ENCODE assay signal across 21 cellular contexts in the genomic region with DNA sequence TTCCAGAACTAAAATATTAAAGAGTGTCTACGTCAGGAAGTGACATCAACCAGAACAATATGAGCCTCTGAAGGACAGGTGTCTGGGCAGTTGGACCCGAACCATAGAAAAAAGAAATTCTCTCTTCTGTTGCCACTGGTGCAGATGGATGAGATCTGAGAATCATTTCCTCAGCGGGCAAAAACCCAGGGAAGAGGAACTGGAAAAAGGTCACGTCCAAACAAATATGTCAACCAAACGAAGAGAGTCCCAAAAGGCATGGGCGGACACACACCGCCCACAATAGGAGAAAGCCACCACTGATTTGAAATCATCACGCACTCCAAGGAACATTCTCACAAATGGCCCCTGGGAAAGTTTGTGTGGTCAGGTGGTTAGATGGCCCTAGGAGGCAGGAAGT.
"Had no signal": no experiment of that assay in that cellular context is flagged by ENCODE, and none has a peak within 500 bp of the region (broad histone marks: within the 10 kb centered on the region; RNA-seq: fewer than 3 reads in every experiment).

No MANE protein-coding gene starts in this region.

- H3K9me3 ChIP-seq: MG63, SJSA1 had no signal

- ATAC-seq: HepG2 had no signal

- DNase-seq: IMR-90, Karpas-422, KG1, MG63, NCI-H1092 treated with DMSO at 0.1 percent for 48 hours, NCI-H1436, NCI-H187, NCI-H2029, NCI-H2081 treated with DMSO at 0.1 percent for 48 hours, NCI-H2171, NCI-H226, NCI-H446, NCI-H510A, NCI-H524 treated with DMSO at 0.1 percent for 48 hours, NCI-H69, NCI-H774, RPMI8226, SHP77 treated with DMSO at 0.1 percent for 48 hours had no signal

- H3K27me3 ChIP-seq: MG63, SJSA1 had no signal

- H3K4me1 ChIP-seq: SJSA1 had no signal

- H3K36me3 ChIP-seq: MG63, SJSA1 had no signal

- H3K4me3 ChIP-seq: MG63, SJSA1, SK-N-MC had no signal

- H3K27ac ChIP-seq: SJSA1, SK-N-MC had no signal
